ENCODE assay signal across 8 cellular contexts in the genomic region with DNA sequence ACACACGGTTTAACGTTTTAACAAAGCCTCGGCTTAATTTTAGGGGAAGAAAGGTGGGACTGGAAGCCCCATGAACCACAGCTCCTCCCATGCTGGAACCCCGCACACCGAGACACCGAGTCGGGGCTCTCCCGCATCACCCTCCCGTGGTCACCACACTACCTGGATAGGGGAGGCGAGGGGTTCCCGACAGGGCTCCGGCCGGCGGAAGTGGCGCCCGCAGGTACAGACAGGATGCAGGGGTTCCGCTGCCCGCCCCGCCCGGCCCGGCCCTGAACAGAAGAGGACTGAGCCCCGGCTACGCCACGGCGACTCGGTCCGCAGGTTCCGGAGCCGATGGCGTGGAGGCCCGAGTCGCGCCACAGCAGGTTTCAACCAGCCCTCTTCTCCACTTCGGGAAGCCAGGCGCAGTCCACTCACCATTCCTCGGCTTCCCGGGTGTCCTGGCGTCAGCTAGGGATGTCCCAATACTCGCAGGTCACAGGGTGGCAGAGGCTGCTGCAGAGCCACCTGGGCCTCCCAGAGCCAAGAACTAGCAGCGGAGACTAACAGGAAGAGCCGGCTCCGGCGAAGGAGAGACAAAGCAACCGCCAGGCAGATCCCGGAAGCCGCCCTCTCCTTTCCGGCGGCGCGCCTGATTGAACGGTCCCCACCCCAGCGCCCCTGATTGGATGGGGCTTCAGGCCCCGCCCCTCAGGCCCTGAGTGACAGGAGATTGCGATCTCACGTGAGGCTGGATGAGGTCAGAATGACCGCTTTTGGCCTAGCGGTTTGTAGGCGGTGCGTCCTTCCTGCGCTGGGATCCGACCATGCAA. TPM values are rescaled to one million over a fixed set of nuclear protein-coding genes. Genes with fewer than 3 reads are reported as not detected.
DNase-seq lines count a peak whose midpoint lies in the region; ATAC-seq and TF ChIP-seq lines count a peak whose summit lies in the region.

Gene ZNF669 (minus strand): TSS at position 580 of the 815 bp plus-strand sequence. CDS start 157 bp downstream, at position 423.

- peaks cover 0 to 35% (median 17%) of the 10 kb centered on the region in 3 donors for H3K9me3 ChIP-seq in esophagus squamous epithelium

- DNase-seq in DMS79 (lab: John Stamatoyannopoulos, UW) (peak; percentile 95), KG1 (lab: John Stamatoyannopoulos, UW) (peak; percentile 83), esophagus squamous epithelium (lab: John Stamatoyannopoulos, UW) (peak; percentile 82), myocyte (ENCODE audit: low read depth) (peak; percentile 98)
- DNase-seq in activated T-cell treated with anti-CD3 and anti-CD28 coated beads, Interleukin-2, amount 50 U/mL, for 4 hours = peak; percentile 85
- peak; percentile 84 to 88 for DNase-seq in stimulated activated CD8-positive, alpha-beta memory T cell treated with anti-CD3 and anti-CD28 coated beads, Interleukin-7, amount 100 ng/mL, for 4 hours (ENCODE audit: low read depth in 2 of 2)

- peaks cover 27% of the 10 kb centered on the region for H3K36me3 Mint-ChIP-seq in activated T-cell treated with anti-CD3 and anti-CD28 coated beads, Interleukin-2, amount 50 U/mL, for 4 hours (ENCODE audit: insufficient read depth)

- H3K27ac ChIP-seq in esophagus squamous epithelium = peak within 1 kb of the TSS; percentile 82 to 92 (median 90)

- H3K36me3 ChIP-seq in esophagus squamous epithelium = peaks cover 12 to 32% (median 15%) of the 10 kb centered on the region in 3 donors

- peaks cover 0 to 1% (median 0%) of the 10 kb centered on the region in 4 donors for H3K27me3 ChIP-seq in esophagus squamous epithelium

- TF ChIP-seq POLR2A in esophagus squamous epithelium (IDR thresholded peaks at IDR 0.05) = peak in 2 of 4 donors; percentile 72 to 74

- ATAC-seq in GM21737 (IDR thresholded peaks at IDR 0.05; ENCODE audit: unreplicated experiment) = peak; percentile 100
- ATAC-seq in activated T-cell treated with anti-CD3 and anti-CD28 coated beads, Interleukin-2, amount 50 U/mL, for 4 hours = peak; percentile 100

- H3K4me3 Mint-ChIP-seq in activated T-cell treated with anti-CD3 and anti-CD28 coated beads, Interleukin-2, amount 50 U/mL, for 4 hours = peak within 1 kb of the TSS; percentile 91

- 0 to 1% methylated on average over 8 to 17 of the region's 61 CpGs for WGBS in esophagus squamous epithelium, 2 donors

- peaks cover 19% of the 10 kb centered on the region for H3K9me3 Mint-ChIP-seq in activated T-cell treated with anti-CD3 and anti-CD28 coated beads, Interleukin-2, amount 50 U/mL, for 4 hours

- no peak for TF ChIP-seq CTCF in esophagus squamous epithelium (IDR thresholded peaks at IDR 0.05)

- peak within 1 kb of the TSS; percentile 82 to 93 (median 88) for H3K4me3 ChIP-seq in esophagus squamous epithelium

- H3K4me1 Mint-ChIP-seq in activated T-cell treated with anti-CD3 and anti-CD28 coated beads, Interleukin-2, amount 50 U/mL, for 4 hours (ENCODE audit: low read depth) = peaks cover 14% of the 10 kb centered on the region

- H3K27me3 Mint-ChIP-seq in activated T-cell treated with anti-CD3 and anti-CD28 coated beads, Interleukin-2, amount 50 U/mL, for 4 hours (ENCODE audit: low read depth) = peaks cover 25% of the 10 kb centered on the region

- intact Hi-C loops in esophagus squamous epithelium (cut with DNase I) = no loop called here

- peaks cover 0 to 28% (median 7%) of the 10 kb centered on the region in 3 donors for H3K4me1 ChIP-seq in esophagus squamous epithelium

TF ChIP-seq in PFSK-1, 5 proteins besides CTCF, POLR2A, EP300 and RAD21:
- TF ChIP-seq POLR2AphosphoS5 (IDR thresholded peaks at IDR 0.05; ENCODE audit: low read depth, low read length) (peak; percentile 95), SIN3A (IDR thresholded peaks at IDR 0.05; ENCODE audit: borderline replicate concordance, insufficient read depth, low read length) (no peak), TAF1 (IDR thresholded peaks at IDR 0.05; ENCODE audit: borderline replicate concordance, insufficient read depth, low read length) (peak; percentile 91; the same call in 1 of the 2 replicates)
- TF ChIP-seq, protein P1, sequence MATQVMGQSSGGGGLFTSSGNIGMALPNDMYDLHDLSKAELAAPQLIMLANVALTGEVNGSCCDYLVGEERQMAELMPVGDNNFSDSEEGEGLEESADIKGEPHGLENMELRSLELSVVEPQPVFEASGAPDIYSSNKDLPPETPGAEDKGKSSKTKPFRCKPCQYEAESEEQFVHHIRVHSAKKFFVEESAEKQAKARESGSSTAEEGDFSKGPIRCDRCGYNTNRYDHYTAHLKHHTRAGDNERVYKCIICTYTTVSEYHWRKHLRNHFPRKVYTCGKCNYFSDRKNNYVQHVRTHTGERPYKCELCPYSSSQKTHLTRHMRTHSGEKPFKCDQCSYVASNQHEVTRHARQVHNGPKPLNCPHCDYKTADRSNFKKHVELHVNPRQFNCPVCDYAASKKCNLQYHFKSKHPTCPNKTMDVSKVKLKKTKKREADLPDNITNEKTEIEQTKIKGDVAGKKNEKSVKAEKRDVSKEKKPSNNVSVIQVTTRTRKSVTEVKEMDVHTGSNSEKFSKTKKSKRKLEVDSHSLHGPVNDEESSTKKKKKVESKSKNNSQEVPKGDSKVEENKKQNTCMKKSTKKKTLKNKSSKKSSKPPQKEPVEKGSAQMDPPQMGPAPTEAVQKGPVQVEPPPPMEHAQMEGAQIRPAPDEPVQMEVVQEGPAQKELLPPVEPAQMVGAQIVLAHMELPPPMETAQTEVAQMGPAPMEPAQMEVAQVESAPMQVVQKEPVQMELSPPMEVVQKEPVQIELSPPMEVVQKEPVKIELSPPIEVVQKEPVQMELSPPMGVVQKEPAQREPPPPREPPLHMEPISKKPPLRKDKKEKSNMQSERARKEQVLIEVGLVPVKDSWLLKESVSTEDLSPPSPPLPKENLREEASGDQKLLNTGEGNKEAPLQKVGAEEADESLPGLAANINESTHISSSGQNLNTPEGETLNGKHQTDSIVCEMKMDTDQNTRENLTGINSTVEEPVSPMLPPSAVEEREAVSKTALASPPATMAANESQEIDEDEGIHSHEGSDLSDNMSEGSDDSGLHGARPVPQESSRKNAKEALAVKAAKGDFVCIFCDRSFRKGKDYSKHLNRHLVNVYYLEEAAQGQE (IDR thresholded peaks at IDR 0.05; ENCODE audit: insufficient read depth in 1 of 2, low read depth in 2 of 2, low read length in 2 of 2) = peak in 1 of 2 experiments; percentile 56; a peak in 1 of 4 replicates

RNA-seq across cellular contexts. Expression of gene ZNF669, which starts in this region (rescaled TPM):
- polyA plus RNA-seq in PFSK-1 (2012; ENCODE audit: insufficient read length, low read depth) = 1.7 TPM
- total RNA-seq in activated T-cell treated with anti-CD3 and anti-CD28 coated beads, Interleukin-2, amount 50 U/mL, for 4 hours = 1 to 10 TPM; 8.2 to 9.9 (median 9.8) TPM
- total RNA-seq in esophagus squamous epithelium (1 to 10 TPM in 3 of 4 donors, under 1 TPM in 1; 0.95 to 6.7 (median 3.2) TPM), myocyte (6.0 and 8.5 TPM in 2 replicates)
- 2.4 TPM for polyA plus RNA-seq in myocyte (2012)

Comparison
In these comparisons a context has a peak if more than half of its experiments do, and no peak if none do; other contexts are left out.
1. Peak in every context shown above with its lines: DNase-seq, ATAC-seq, H3K4me3 ChIP-seq and H3K27ac ChIP-seq.